ENCODE assay signal across 1 cellular context in the genomic region with DNA sequence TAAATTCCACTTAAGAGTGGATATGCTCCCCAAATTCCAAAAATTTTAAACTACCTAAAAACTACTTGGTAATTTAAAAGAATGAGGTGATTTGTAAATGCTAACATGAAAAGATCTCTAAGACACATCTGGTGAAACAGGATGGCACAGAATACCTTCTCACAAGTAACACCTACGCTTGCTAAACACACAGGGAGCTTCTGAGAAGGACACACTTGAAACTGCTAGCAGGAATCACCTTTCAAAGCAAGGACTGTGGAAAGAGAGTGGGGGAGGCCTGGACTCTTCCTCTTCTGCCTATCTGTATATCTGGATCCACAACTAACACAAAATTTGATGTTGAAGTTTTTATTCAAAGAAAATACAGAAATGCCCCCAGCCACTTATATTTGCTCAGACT.
TF ChIP-seq lines count a peak whose summit lies in the region.

No MANE protein-coding gene starts in this region.

TF ChIP-seq in HEK293, 187 proteins besides CTCF, POLR2A, EP300 and RAD21 (continued from another document):
- TF ChIP-seq ZNF600 (tag by site-specific recombination; IDR thresholded peaks at IDR 0.05), result no peak
- TF ChIP-seq, protein P1, sequence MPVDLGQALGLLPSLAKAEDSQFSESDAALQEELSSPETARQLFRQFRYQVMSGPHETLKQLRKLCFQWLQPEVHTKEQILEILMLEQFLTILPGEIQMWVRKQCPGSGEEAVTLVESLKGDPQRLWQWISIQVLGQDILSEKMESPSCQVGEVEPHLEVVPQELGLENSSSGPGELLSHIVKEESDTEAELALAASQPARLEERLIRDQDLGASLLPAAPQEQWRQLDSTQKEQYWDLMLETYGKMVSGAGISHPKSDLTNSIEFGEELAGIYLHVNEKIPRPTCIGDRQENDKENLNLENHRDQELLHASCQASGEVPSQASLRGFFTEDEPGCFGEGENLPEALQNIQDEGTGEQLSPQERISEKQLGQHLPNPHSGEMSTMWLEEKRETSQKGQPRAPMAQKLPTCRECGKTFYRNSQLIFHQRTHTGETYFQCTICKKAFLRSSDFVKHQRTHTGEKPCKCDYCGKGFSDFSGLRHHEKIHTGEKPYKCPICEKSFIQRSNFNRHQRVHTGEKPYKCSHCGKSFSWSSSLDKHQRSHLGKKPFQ (tag by site-specific recombination; IDR thresholded peaks at IDR 0.05), result no peak
- TF ChIP-seq, protein P2, sequence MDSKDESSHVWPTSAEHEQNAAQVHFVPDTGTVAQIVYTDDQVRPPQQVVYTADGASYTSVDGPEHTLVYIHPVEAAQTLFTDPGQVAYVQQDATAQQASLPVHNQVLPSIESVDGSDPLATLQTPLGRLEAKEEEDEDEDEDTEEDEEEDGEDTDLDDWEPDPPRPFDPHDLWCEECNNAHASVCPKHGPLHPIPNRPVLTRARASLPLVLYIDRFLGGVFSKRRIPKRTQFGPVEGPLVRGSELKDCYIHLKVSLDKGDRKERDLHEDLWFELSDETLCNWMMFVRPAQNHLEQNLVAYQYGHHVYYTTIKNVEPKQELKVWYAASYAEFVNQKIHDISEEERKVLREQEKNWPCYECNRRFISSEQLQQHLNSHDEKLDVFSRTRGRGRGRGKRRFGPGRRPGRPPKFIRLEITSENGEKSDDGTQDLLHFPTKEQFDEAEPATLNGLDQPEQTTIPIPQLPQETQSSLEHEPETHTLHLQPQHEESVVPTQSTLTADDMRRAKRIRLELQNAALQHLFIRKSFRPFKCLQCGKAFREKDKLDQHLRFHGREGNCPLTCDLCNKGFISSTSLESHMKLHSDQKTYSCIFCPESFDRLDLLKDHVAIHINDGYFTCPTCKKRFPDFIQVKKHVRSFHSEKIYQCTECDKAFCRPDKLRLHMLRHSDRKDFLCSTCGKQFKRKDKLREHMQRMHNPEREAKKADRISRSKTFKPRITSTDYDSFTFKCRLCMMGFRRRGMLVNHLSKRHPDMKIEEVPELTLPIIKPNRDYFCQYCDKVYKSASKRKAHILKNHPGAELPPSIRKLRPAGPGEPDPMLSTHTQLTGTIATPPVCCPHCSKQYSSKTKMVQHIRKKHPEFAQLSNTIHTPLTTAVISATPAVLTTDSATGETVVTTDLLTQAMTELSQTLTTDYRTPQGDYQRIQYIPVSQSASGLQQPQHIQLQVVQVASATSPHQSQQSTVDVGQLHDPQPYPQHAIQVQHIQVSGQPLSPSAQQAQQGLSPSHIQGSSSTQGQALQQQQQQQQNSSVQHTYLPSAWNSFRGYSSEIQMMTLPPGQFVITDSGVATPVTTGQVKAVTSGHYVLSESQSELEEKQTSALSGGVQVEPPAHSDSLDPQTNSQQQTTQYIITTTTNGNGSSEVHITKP (tag by site-specific recombination; IDR thresholded peaks at IDR 0.05), result peak; percentile 74
